In genomic region chr16:13885700-13886099, GRCh38 we compare ENCODE assay signal across 1 cellular context.
TF ChIP-seq lines count a peak whose summit lies in the region.

No MANE protein-coding gene starts in this region.

TF ChIP-seq in HepG2, 621 proteins besides CTCF, POLR2A, EP300 and RAD21 (continued from another document and continues in another):
- TF ChIP-seq HOMEZ (CRISPR knock-in tag; IDR thresholded peaks at IDR 0.05; ENCODE audit: low read depth), result peak; percentile 81
- TF ChIP-seq TBL1XR1 (IDR thresholded peaks at IDR 0.05; ENCODE audit: borderline replicate concordance, low read length, partially characterized antibody), result peak; percentile 47
- peak; percentile 44 for TF ChIP-seq ZFP36 (IDR thresholded peaks at IDR 0.05; ENCODE audit: borderline replicate concordance, low read depth, low read length, partially characterized antibody)
- TF ChIP-seq ZNF556 (CRISPR knock-in tag; IDR thresholded peaks at IDR 0.05; ENCODE audit: borderline replicate concordance), result peak; percentile 69; the same call in 1 of the 2 replicates
- TF ChIP-seq FOXO4 (CRISPR knock-in tag; conservative IDR thresholded peaks at IDR 0.05), result no peak
- 0 out of 2 replicates have a peak, but pooled peaks have one; percentile 41 for TF ChIP-seq ARHGAP35 (CRISPR knock-in tag; IDR thresholded peaks at IDR 0.05; ENCODE audit: borderline replicate concordance)
- no peak for TF ChIP-seq ATF4 (CRISPR knock-in tag; IDR thresholded peaks at IDR 0.05)
- TF ChIP-seq ZNF839 (CRISPR knock-in tag; IDR thresholded peaks at IDR 0.05; ENCODE audit: borderline replicate concordance), result no peak
- TF ChIP-seq ZBTB38 (CRISPR knock-in tag; IDR thresholded peaks at IDR 0.05), result no peak
- TF ChIP-seq ZNF326 (CRISPR knock-in tag; IDR thresholded peaks at IDR 0.05; ENCODE audit: borderline replicate concordance), result no peak
- TF ChIP-seq ZNF770 (CRISPR knock-in tag; IDR thresholded peaks at IDR 0.05), result 0 out of 2 replicates have a peak, but pooled peaks have one; percentile 15
- TF ChIP-seq ZFX (CRISPR knock-in tag; IDR thresholded peaks at IDR 0.05; ENCODE audit: low read depth), result no peak
- peak; percentile 65; the same call in 1 of the 2 replicates for TF ChIP-seq NAIF1 (CRISPR knock-in tag; IDR thresholded peaks at IDR 0.05; ENCODE audit: borderline replicate concordance)
- no peak; the same call in 1 of the 2 replicates for TF ChIP-seq KDM2A (CRISPR knock-in tag; IDR thresholded peaks at IDR 0.05; ENCODE audit: borderline replicate concordance, low read depth)
- no peak for TF ChIP-seq ZSCAN22 (CRISPR knock-in tag; IDR thresholded peaks at IDR 0.05)
- TF ChIP-seq NFRKB (IDR thresholded peaks at IDR 0.05), result no peak
- no peak for TF ChIP-seq ZNF33B (CRISPR knock-in tag; IDR thresholded peaks at IDR 0.05)
- TF ChIP-seq SMC3 (IDR thresholded peaks at IDR 0.05; ENCODE audit: low read length), result no peak
- TF ChIP-seq PRDM10 (CRISPR knock-in tag; IDR thresholded peaks at IDR 0.05; ENCODE audit: low read depth), result 0 out of 2 replicates have a peak, but pooled peaks have one; percentile 33
- TF ChIP-seq ZBTB43 (CRISPR knock-in tag; conservative IDR thresholded peaks at IDR 0.05), result peak; percentile 100
- TF ChIP-seq ZNF142 (CRISPR knock-in tag; IDR thresholded peaks at IDR 0.05), result no peak
- no peak for TF ChIP-seq TOPORS (CRISPR knock-in tag; IDR thresholded peaks at IDR 0.05)
- TF ChIP-seq SOX13 (IDR thresholded peaks at IDR 0.05), result peak; percentile 85
- TF ChIP-seq SOX13 (CRISPR knock-in tag; conservative IDR thresholded peaks at IDR 0.05 in 1 of 2, IDR thresholded peaks at IDR 0.05 in 1 of 2), result peak in 1 of 2 experiments; percentile 89; a peak in 2 of 4 replicates
- TF ChIP-seq CBFB (CRISPR knock-in tag; IDR thresholded peaks at IDR 0.05), result peak; percentile 49; the same call in 1 of the 2 replicates
- peak; percentile 96 for TF ChIP-seq TBX3 (IDR thresholded peaks at IDR 0.05; ENCODE audit: borderline replicate concordance)
- TF ChIP-seq ZNF180 (CRISPR knock-in tag; IDR thresholded peaks at IDR 0.05; ENCODE audit: borderline replicate concordance, low read depth), result no peak
- TF ChIP-seq ZNF652 (CRISPR knock-in tag; IDR thresholded peaks at IDR 0.05; ENCODE audit: borderline replicate concordance, low read depth), result no peak
- peak; percentile 76; the same call in 1 of the 2 replicates for TF ChIP-seq ZSCAN25 (CRISPR knock-in tag; IDR thresholded peaks at IDR 0.05)
- TF ChIP-seq ZNF775 (CRISPR knock-in tag; IDR thresholded peaks at IDR 0.05; ENCODE audit: borderline replicate concordance), result no peak
- no peak for TF ChIP-seq ATAD3A (CRISPR knock-in tag; IDR thresholded peaks at IDR 0.05)
- peak; percentile 96 for TF ChIP-seq TCF7 (IDR thresholded peaks at IDR 0.05; ENCODE audit: low read depth)
- peak; percentile 42; the same call in 1 of the 2 replicates for TF ChIP-seq ZBTB25 (CRISPR knock-in tag; IDR thresholded peaks at IDR 0.05)
- TF ChIP-seq ZNF329 (CRISPR knock-in tag; IDR thresholded peaks at IDR 0.05; ENCODE audit: low read depth), result no peak
- TF ChIP-seq TFE3 (CRISPR knock-in tag; IDR thresholded peaks at IDR 0.05), result peak; percentile 86
- TF ChIP-seq ZNF703 (CRISPR knock-in tag; IDR thresholded peaks at IDR 0.05; ENCODE audit: borderline replicate concordance), result peak; percentile 67; the same call in 1 of the 2 replicates
- TF ChIP-seq ZNF282 (IDR thresholded peaks at IDR 0.05; ENCODE audit: partially characterized antibody), result no peak
- TF ChIP-seq ZNF558 (CRISPR knock-in tag; IDR thresholded peaks at IDR 0.05; ENCODE audit: borderline replicate concordance), result peak; percentile 16; the same call in 1 of the 2 replicates
- TF ChIP-seq DRAP1 (CRISPR knock-in tag; IDR thresholded peaks at IDR 0.05), result no peak
- peak; percentile 45; the same call in 1 of the 2 replicates for TF ChIP-seq ZMYM3 (CRISPR knock-in tag; IDR thresholded peaks at IDR 0.05)
